8 cellular contexts compared by ENCODE assay signal in the genomic region with DNA sequence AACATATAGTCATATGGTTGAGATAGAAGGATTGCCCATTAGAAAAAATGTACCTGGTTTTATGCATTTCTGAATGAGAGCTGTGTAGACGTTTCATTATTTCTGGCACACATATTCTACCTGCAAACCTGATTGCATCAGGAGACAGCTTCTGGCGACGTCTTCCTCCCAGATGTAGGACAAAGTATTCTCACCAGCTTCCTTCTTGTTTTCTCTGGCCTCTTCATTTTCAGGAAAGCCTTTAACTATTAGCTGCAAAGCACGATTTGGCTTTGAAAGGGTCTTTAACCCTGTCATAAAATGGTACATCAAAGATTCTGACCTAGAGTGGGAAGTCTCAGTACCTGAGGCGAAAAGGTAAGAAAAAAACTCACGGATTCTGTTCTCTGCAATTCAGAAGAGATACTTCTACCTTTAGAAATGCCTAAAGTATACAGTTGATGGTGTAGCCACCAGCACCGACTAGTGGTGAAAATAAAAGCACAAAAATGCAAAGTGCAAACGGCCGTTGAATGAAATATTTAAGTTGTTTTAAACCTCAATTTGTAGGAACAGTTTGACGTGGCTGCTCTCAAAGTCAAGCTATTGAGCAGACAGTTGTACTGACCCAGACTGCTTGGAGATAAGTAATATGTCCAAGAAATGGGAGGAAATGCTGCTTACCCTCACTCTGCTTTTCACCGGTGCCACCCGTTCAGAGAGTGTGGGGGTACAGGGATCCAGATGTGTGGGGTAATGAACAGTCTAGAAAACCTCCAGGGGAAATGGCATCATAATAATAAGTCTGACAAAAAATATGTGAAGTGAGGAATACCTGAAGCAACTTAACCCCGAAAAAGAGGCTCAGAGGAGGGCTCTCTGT. TPM values are rescaled to one million over a fixed set of nuclear protein-coding genes. Genes with fewer than 3 reads are reported as not detected.
DNase-seq lines count a peak whose midpoint lies in the region; ATAC-seq, FAIRE-seq and TF ChIP-seq lines count a peak whose summit lies in the region.

No MANE protein-coding gene starts in this region.

- POLR2A ChIA-PET in HepG2 (lab: Yijun Ruan, JAX): no interaction called here

- 22 to 23% methylated on average over 13 of the region's 13 CpGs for WGBS in body of pancreas, 2 donors
- 14% methylated on average over 13 of the region's 13 CpGs for WGBS in HepG2 (ENCODE audit: low lambda C conversion rate)
- WGBS in stomach, 5 donors: 24 to 32% (median 25%) methylated on average over 13 of the region's 13 CpGs

- ATAC-seq in HG02970 (IDR thresholded peaks at IDR 0.05; ENCODE audit: low FRiP score, unreplicated experiment) (peak; percentile 70), body of pancreas (peak; percentile 47), HepG2 (peak; percentile 83), HG02763 (IDR thresholded peaks at IDR 0.05; ENCODE audit: unreplicated experiment) (no peak)

- no peaks in the 10 kb centered on the region for H3K79me2 ChIP-seq in HepG2 (ENCODE audit: insufficient read depth, low read length)

- in situ Hi-C loops in HepG2 (cut with HindIII; ENCODE audit: extremely low pct_ligation_motif_present, low pct_unique_long_range_greater_than_20kb): loop anchor here (5.0 kb wide), 1 partner anchor 191 kb away; no protein-coding TSS in a partner anchor

- H3K9me3 ChIP-seq in body of pancreas: no peaks in the 10 kb centered on the region
- no peaks in the 10 kb centered on the region for H3K9me3 ChIP-seq in HepG2 (ENCODE audit: low read length)
- H3K9me3 ChIP-seq in stomach: no peaks in the 10 kb centered on the region

- DNase-seq in SIG-M5 treated with dmso at 0.1 percent for 504 hours (lab: John Stamatoyannopoulos, UW; ENCODE audit: unreplicated experiment) (peak; percentile 27), SIG-M5 (lab: John Stamatoyannopoulos, UW) (no peak), SW480 (ENCODE audit: low spot score) (peak; percentile 43), body of pancreas (peak in 2 of 4 donors; percentile 16 to 31), HepG2 (ENCODE audit: low spot score) (peak; percentile 30), stomach (no peak)

- CTCF ChIA-PET in HepG2 (lab: Yijun Ruan, JAX; ENCODE audit: low intra/inter-chr PET ratio, low total read pairs): interaction anchor here (1.2 to 1.5 kb wide), 3 partner anchors 422 to 559 kb away, joined by 4 to 6 read pairs (median 5); no protein-coding TSS in a partner anchor

- H3K4me2 ChIP-seq in HepG2 (ENCODE audit: low read depth, low read length): no peak overlapping the region

- H3K4me3 ChIP-seq in body of pancreas (no peak overlapping the region), HepG2 (replicated peaks in 1 of 3; ENCODE audit: insufficient read depth in 1 of 3, low read depth in 2 of 3, low read length in 3 of 3) (no peak overlapping the region), stomach (no peak overlapping the region)

- no peaks in the 10 kb centered on the region for H3K27me3 ChIP-seq in body of pancreas
- H3K27me3 ChIP-seq in HepG2 (ENCODE audit: control insufficient read depth in 1 of 2, insufficient read depth in 2 of 2, low read length in 2 of 2): peaks cover 0 to 14% of the 10 kb centered on the region in 2 experiments; a peak in 1 of 5 replicates
- H3K27me3 ChIP-seq in stomach: no peaks in the 10 kb centered on the region

- H3K4me1 ChIP-seq in body of pancreas: no peaks in the 10 kb centered on the region
- no peaks in the 10 kb centered on the region for H3K4me1 ChIP-seq in HepG2 (ENCODE audit: insufficient read depth, low read length)
- H3K4me1 ChIP-seq in stomach: peaks cover 0 to 12% (median 7%) of the 10 kb centered on the region in 4 donors

- 0 out of 2 replicates have a peak, but pooled peaks have one; percentile 34 for TF ChIP-seq RAD21 in HepG2 (CRISPR knock-in tag; IDR thresholded peaks at IDR 0.05)

- H3K36me3 ChIP-seq in body of pancreas (replicated peaks in 1 of 2; ENCODE audit: insufficient read depth in 1 of 2, low read depth in 2 of 2): no peaks in the 10 kb centered on the region
- H3K36me3 ChIP-seq in HepG2 (replicated peaks in 1 of 2; ENCODE audit: control insufficient read depth in 1 of 2, insufficient read depth in 2 of 2, low read length in 2 of 2): no peaks in the 10 kb centered on the region
- no peaks in the 10 kb centered on the region for H3K36me3 ChIP-seq in stomach

- FAIRE-seq in HepG2 (lab: Jason Lieb, UNC): peak; percentile 76

- intact Hi-C loops in body of pancreas (cut with DNase I): no loop called here
- intact Hi-C loops in HepG2 (cut with micrococcal nuclease; ENCODE audit: unreplicated experiment): loop anchor here (2.0 to 10.0 kb wide), 4 partner anchors 88 to 1028 kb away; partner anchors contain the start of gene IL18R1
- intact Hi-C loops in stomach (cut with DNase I; ENCODE audit: low total_unique reads): loop anchor here (10.0 kb wide), 1 partner anchor 188 kb away; no protein-coding TSS in a partner anchor

- no peaks in the 10 kb centered on the region for H4K20me1 ChIP-seq in HepG2 (ENCODE audit: insufficient read depth, low read length)

- TF ChIP-seq EP300 in HepG2 (IDR thresholded peaks at IDR 0.05; ENCODE audit: low read depth in 2 of 2, low read length in 2 of 2) (no peak), HepG2 (CRISPR knock-in tag; IDR thresholded peaks at IDR 0.05; ENCODE audit: borderline replicate concordance) (no peak), stomach (IDR thresholded peaks at IDR 0.05) (no peak)

- no peak overlapping the region for H3K9ac ChIP-seq in HepG2 (ENCODE audit: insufficient read depth, low read depth, low read length)

- no peak overlapping the region for H3K27ac ChIP-seq in body of pancreas
- H3K27ac ChIP-seq in HepG2 (ENCODE audit: extremely low read length, insufficient read depth, low read length): no peak overlapping the region
- H3K27ac ChIP-seq in stomach: peak overlapping the region in 2 of 5 donors; percentile 5 to 18

- TF ChIP-seq CTCF in body of pancreas (IDR thresholded peaks at IDR 0.05) (peak; percentile 38 to 64 (median 58)), HepG2 (CRISPR knock-in tag; IDR thresholded peaks at IDR 0.05) (peak; percentile 76), stomach (IDR thresholded peaks at IDR 0.05) (peak in 5 of 7 experiments; percentile 39 to 72 (median 63))

- BruUV-seq in HepG2 (replicated peaks; lab: Mats Ljungman, UMichigan): no TSS peak

- no peak overlapping the region for H2AFZ ChIP-seq in HepG2 (ENCODE audit: low read length)

- no peak for TF ChIP-seq POLR2A in body of pancreas (IDR thresholded peaks at IDR 0.05)
- no peak for TF ChIP-seq POLR2A in HepG2 (IDR thresholded peaks at IDR 0.05; ENCODE audit: insufficient read depth in 1 of 2, low read depth in 2 of 2, low read length in 2 of 2)
- no peak for TF ChIP-seq POLR2A in stomach (IDR thresholded peaks at IDR 0.05)

RNA-seq across cellular contexts. Expression of gene IL18RAP, which starts 20.2 kb away (rescaled TPM):
- 10 to 100 TPM in 1 of 2 donors, 1 to 10 TPM in 1; 4.9 to 24.4 TPM for total RNA-seq in body of pancreas
- total RNA-seq in HepG2 (2016; rRNA removed; fragmentation: Illumina TruSeq; extraction: Trizol): not detected in 2 replicates
- total RNA-seq in HepG2 (2016; cell fraction: cytosol; rRNA removed; fragmentation: Illumina TruSeq; extraction: Trizol; ENCODE audit: low read depth): not detected in 2 replicates
- not detected in 2 replicates for total RNA-seq in HepG2 (2016; cell fraction: insoluble cytoplasmic fraction; rRNA removed; fragmentation: Illumina TruSeq; extraction: Trizol)
- not detected in 2 replicates for total RNA-seq in HepG2 (2016; cell fraction: membrane; rRNA removed; fragmentation: Illumina TruSeq; extraction: Trizol)
- total RNA-seq in HepG2 (2016; cell fraction: nucleus; rRNA removed; fragmentation: Illumina TruSeq; extraction: Trizol): not detected in 2 replicates
- 0.05 TPM in 1 of 2 replicates, not detected in the other for polyA plus RNA-seq in HepG2 (2011; rRNA removed)
- not detected in 2 replicates for polyA plus RNA-seq in HepG2 (2011; cell fraction: cytosol; rRNA removed)
- not detected in 2 replicates for polyA plus RNA-seq in HepG2 (2011; cell fraction: nucleus; rRNA removed)
- polyA plus RNA-seq in HepG2 (2012): not detected in 2 replicates
- polyA plus RNA-seq in HepG2 (2016; cell fraction: cytosol; fragmentation: Illumina TruSeq; extraction: Trizol; ENCODE audit: low read depth): not detected in 2 replicates
- not detected in 2 replicates for polyA plus RNA-seq in HepG2 (2016; cell fraction: insoluble cytoplasmic fraction; fragmentation: Illumina TruSeq; extraction: Trizol; ENCODE audit: low read depth)
- not detected in 2 replicates for polyA plus RNA-seq in HepG2 (2016; cell fraction: membrane; fragmentation: Illumina TruSeq; extraction: Trizol; ENCODE audit: low read depth)
- not detected in 2 replicates for polyA plus RNA-seq in HepG2 (2016; cell fraction: nucleus; fragmentation: Illumina TruSeq; extraction: Trizol; ENCODE audit: insufficient read depth, low read depth)
- polyA minus RNA-seq in HepG2 (2011; rRNA and poly(A)+ RNA removed; ENCODE audit: low replicate concordance): not detected in 2 replicates
- polyA minus RNA-seq in HepG2 (2011; cell fraction: cytosol; rRNA and poly(A)+ RNA removed): not detected in 2 replicates
- polyA minus RNA-seq in HepG2 (2011; cell fraction: nucleus; rRNA and poly(A)+ RNA removed): not detected in 2 replicates
- 10 to 100 TPM in 2 of 5 donors, 1 to 10 TPM in 2, not detected in 1; 1.8 to 33.3 (median 10.4) TPM for total RNA-seq in stomach
- 1 to 10 TPM in 2 of 3 donors, under 1 TPM in 1; 0.50 to 1.7 (median 1.2) TPM for polyA plus RNA-seq in stomach

RNA-seq across cellular contexts. Expression of gene SLC9A4, which starts 29.8 kb away (rescaled TPM):
- total RNA-seq in body of pancreas: under 1 TPM in 1 of 2 donors, not detected in 1; 0.78 TPM
- total RNA-seq in HepG2 (2016; rRNA removed; fragmentation: Illumina TruSeq; extraction: Trizol): not detected in 2 replicates
- not detected in 2 replicates for total RNA-seq in HepG2 (2016; cell fraction: cytosol; rRNA removed; fragmentation: Illumina TruSeq; extraction: Trizol; ENCODE audit: low read depth)
- total RNA-seq in HepG2 (2016; cell fraction: insoluble cytoplasmic fraction; rRNA removed; fragmentation: Illumina TruSeq; extraction: Trizol): not detected in 2 replicates
- not detected in 2 replicates for total RNA-seq in HepG2 (2016; cell fraction: membrane; rRNA removed; fragmentation: Illumina TruSeq; extraction: Trizol)
- not detected in 2 replicates for total RNA-seq in HepG2 (2016; cell fraction: nucleus; rRNA removed; fragmentation: Illumina TruSeq; extraction: Trizol)
- not detected in 2 replicates for polyA plus RNA-seq in HepG2 (2011; rRNA removed)
- polyA plus RNA-seq in HepG2 (2011; cell fraction: cytosol; rRNA removed): not detected in 2 replicates
- polyA plus RNA-seq in HepG2 (2011; cell fraction: nucleus; rRNA removed): not detected in 2 replicates
- polyA plus RNA-seq in HepG2 (2012): not detected in 2 replicates
- not detected in 2 replicates for polyA plus RNA-seq in HepG2 (2016; cell fraction: cytosol; fragmentation: Illumina TruSeq; extraction: Trizol; ENCODE audit: low read depth)
- not detected in 2 replicates for polyA plus RNA-seq in HepG2 (2016; cell fraction: insoluble cytoplasmic fraction; fragmentation: Illumina TruSeq; extraction: Trizol; ENCODE audit: low read depth)
- polyA plus RNA-seq in HepG2 (2016; cell fraction: membrane; fragmentation: Illumina TruSeq; extraction: Trizol; ENCODE audit: low read depth): not detected in 2 replicates
- not detected in 2 replicates for polyA plus RNA-seq in HepG2 (2016; cell fraction: nucleus; fragmentation: Illumina TruSeq; extraction: Trizol; ENCODE audit: insufficient read depth, low read depth)
- 0.04 TPM in 1 of 2 replicates, not detected in the other for polyA minus RNA-seq in HepG2 (2011; rRNA and poly(A)+ RNA removed; ENCODE audit: low replicate concordance)
- polyA minus RNA-seq in HepG2 (2011; cell fraction: cytosol; rRNA and poly(A)+ RNA removed): not detected in 2 replicates
- 0.12 and 0.13 TPM in 2 replicates for polyA minus RNA-seq in HepG2 (2011; cell fraction: nucleus; rRNA and poly(A)+ RNA removed)
- total RNA-seq in stomach: 100 to 1,000 TPM in 3 of 5 donors, 10 to 100 TPM in 1, not detected in 1; 92.4 to 143 (median 117) TPM
- polyA plus RNA-seq in stomach: 10 to 100 TPM in 1 of 3 donors, 1 to 10 TPM in 2; 4.7 to 18.0 (median 8.9) TPM

Comparison
In these comparisons a context has a peak if more than half of its experiments do, and no peak if none do; other contexts are left out.
1. DNase-seq: peak in SIG-M5 treated with dmso at 0.1 percent for 504 hours (single experiment), SW480 (single experiment) and HepG2 (single experiment); none in SIG-M5 (single experiment) and stomach (single experiment).
2. Peak in every context shown above with its lines, with median percentiles within 50 percentile points of each other: CTCF ChIP-seq.